1 cellular context compared by ENCODE assay signal in the genomic region with DNA sequence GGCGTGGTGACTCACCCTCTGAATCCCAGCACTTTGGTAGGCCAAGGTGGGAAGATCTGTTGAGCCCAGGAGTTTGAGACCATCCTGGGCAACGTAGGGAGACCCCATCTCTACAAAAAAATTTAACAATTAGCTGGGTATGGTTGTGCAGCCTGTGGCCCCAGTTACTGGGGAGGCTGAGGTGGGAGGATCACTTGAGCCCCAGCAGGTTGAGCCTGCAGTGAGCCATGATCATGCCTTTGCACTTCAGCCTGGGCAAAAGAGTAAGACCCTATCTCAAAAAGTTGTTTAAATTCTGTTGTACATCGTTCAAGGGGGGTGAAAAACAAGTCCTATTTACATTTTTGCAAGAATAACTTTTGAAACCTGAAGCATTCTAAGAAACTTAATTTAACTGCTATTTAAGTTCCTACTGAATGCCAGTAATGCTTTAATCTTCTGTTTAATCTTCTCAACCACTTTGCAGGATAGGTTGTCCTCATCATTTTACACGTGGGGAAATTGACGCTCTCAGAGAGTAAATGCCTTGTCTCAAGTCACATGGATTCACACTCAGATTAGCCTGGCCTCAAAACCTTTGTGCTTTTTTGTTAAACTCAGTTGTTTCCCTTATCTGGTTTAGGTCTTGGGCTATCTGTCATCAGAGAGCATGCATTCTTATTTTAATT.
TF ChIP-seq lines count a peak whose summit lies in the region.

No MANE protein-coding gene starts in this region.

TF ChIP-seq in HCT116, 20 proteins besides CTCF, POLR2A, EP300 and RAD21 (continued from another document):
- no peak for TF ChIP-seq MAX (IDR thresholded peaks at IDR 0.05)
- TF ChIP-seq SP1 (IDR thresholded peaks at IDR 0.05; ENCODE audit: low read depth) = no peak
- no peak for TF ChIP-seq REST (IDR thresholded peaks at IDR 0.05; ENCODE audit: low read depth)
